ENCODE assay signal across 8 cellular contexts in genomic region chr13:25286969-25287961, GRCh38. TPM values are rescaled to one million over a fixed set of nuclear protein-coding genes. Genes with fewer than 3 reads are reported as not detected.
DNase-seq lines count a peak whose midpoint lies in the region; ATAC-seq, FAIRE-seq and TF ChIP-seq lines count a peak whose summit lies in the region.

MTMR6 (minus strand) TSS chr13:25287488; CDS start chr13:25287247, 241 bp downstream.

- peak; percentile 99 for TF ChIP-seq CTCF in DND-41 (IDR thresholded peaks at IDR 0.05; ENCODE audit: borderline replicate concordance, extremely low read depth, low read length, poor library complexity, severe bottlenecking)
- peak; percentile 90 for TF ChIP-seq CTCF in KMS-11 (conservative IDR thresholded peaks at IDR 0.05; ENCODE audit: low read depth, low read length)
- peak; percentile 99 to 100 (median 100) for TF ChIP-seq CTCF in esophagus squamous epithelium (IDR thresholded peaks at IDR 0.05)

- peak within 1 kb of the TSS; percentile 82 for H3K27ac ChIP-seq in DND-41 (ENCODE audit: low read length)
- peak within 1 kb of the TSS; percentile 94 for H3K27ac ChIP-seq in KMS-11
- peak within 1 kb of the TSS; percentile 90 to 93 (median 92) for H3K27ac ChIP-seq in esophagus squamous epithelium

- H3K4me1 ChIP-seq in DND-41 (ENCODE audit: insufficient read depth, low read length) (peaks cover 45% of the 10 kb centered on the region), KMS-11 (ENCODE audit: low read depth, poor library complexity, severe bottlenecking) (peaks cover 48% of the 10 kb centered on the region), esophagus squamous epithelium (peaks cover 0 to 36% (median 14%) of the 10 kb centered on the region in 3 donors)

- intact Hi-C loops in esophagus squamous epithelium (cut with DNase I): no loop called here

- peak within 1 kb of the TSS; percentile 65 to 78 for H3K4me3 ChIP-seq in DND-41 (ENCODE audit: low read depth in 1 of 2, low read length in 2 of 2)
- no peak within 1 kb of the TSS for H3K4me3 ChIP-seq in KMS-11 (IDR thresholded peaks at IDR 0.05; ENCODE audit: insufficient read depth, low read depth, low read length)
- H3K4me3 ChIP-seq in esophagus squamous epithelium: peak within 1 kb of the TSS; percentile 80 to 87 (median 86)

- peaks cover 14 to 25% (median 20%) of the 10 kb centered on the region in 3 donors for H3K27me3 Mint-ChIP-seq in naive B cell
- H3K27me3 Mint-ChIP-seq in stimulated activated naive B cell treated with anti-CD40 and anti-IgM and Interleukin-4, amounts not matched to agents 10 μg/mL and 1 μg/mL and 100 μg/mL, for 72 hours: peaks cover 3 to 18% of the 10 kb centered on the region in 2 donors

- no peaks in the 10 kb centered on the region for H3K36me3 Mint-ChIP-seq in naive B cell
- H3K36me3 Mint-ChIP-seq in stimulated activated naive B cell treated with anti-CD40 and anti-IgM and Interleukin-4, amounts not matched to agents 10 μg/mL and 1 μg/mL and 100 μg/mL, for 72 hours: peaks cover 3 to 14% of the 10 kb centered on the region in 2 donors

- H3K79me2 ChIP-seq in DND-41 (ENCODE audit: insufficient read depth, low read length) (peaks cover 49% of the 10 kb centered on the region), KMS-11 (ENCODE audit: insufficient read depth, low read depth) (peaks cover 26% of the 10 kb centered on the region)

- peaks cover 7% of the 10 kb centered on the region; the same call in 1 of the 2 replicates for H4K20me1 ChIP-seq in DND-41 (ENCODE audit: insufficient read depth, low read length)
- no peaks in the 10 kb centered on the region for H4K20me1 ChIP-seq in KMS-11 (ENCODE audit: insufficient read depth)

- FAIRE-seq in RCC 7860 (lab: Jason Lieb, UNC): no peak

- peak within 1 kb of the TSS; percentile 99 to 100 (median 100) for H3K27ac Mint-ChIP-seq in naive B cell
- H3K27ac Mint-ChIP-seq in stimulated activated naive B cell treated with anti-CD40 and anti-IgM and Interleukin-4, amounts not matched to agents 10 μg/mL and 1 μg/mL and 100 μg/mL, for 72 hours: peak within 1 kb of the TSS; percentile 99

- no peaks in the 10 kb centered on the region for H3K9me3 ChIP-seq in DND-41 (ENCODE audit: insufficient read depth, low read length, severe bottlenecking)
- H3K9me3 ChIP-seq in esophagus squamous epithelium: no peaks in the 10 kb centered on the region

- H3K4me3 Mint-ChIP-seq in naive B cell: peak within 1 kb of the TSS; percentile 86 to 96 (median 92)
- H3K4me3 Mint-ChIP-seq in stimulated activated naive B cell treated with anti-CD40 and anti-IgM and Interleukin-4, amounts not matched to agents 10 μg/mL and 1 μg/mL and 100 μg/mL, for 72 hours: peak within 1 kb of the TSS; percentile 83 to 84

- H3K4me2 ChIP-seq in DND-41 (ENCODE audit: insufficient read depth, low read length) (peak within 1 kb of the TSS; percentile 76), KMS-11 (peak within 1 kb of the TSS; percentile 83)

- ATAC-seq in DND-41 (ENCODE audit: insufficient read depth, low read depth) (peak; percentile 92), GM21723 (IDR thresholded peaks at IDR 0.05; ENCODE audit: unreplicated experiment) (peak; percentile 96), naive B cell (ENCODE audit: low read depth in 2 of 2) (peak; percentile 86 to 87)
- peak; percentile 96 to 99 for ATAC-seq in stimulated activated naive B cell treated with anti-CD40 and anti-IgM and Interleukin-4, amounts not matched to agents 10 μg/mL and 1 μg/mL and 100 μg/mL, for 72 hours (replicated peaks)

- H3K9me3 Mint-ChIP-seq in naive B cell: no peaks in the 10 kb centered on the region
- no peaks in the 10 kb centered on the region for H3K9me3 Mint-ChIP-seq in stimulated activated naive B cell treated with anti-CD40 and anti-IgM and Interleukin-4, amounts not matched to agents 10 μg/mL and 1 μg/mL and 100 μg/mL, for 72 hours

- H2AFZ ChIP-seq in DND-41 (ENCODE audit: low read depth, low read length) (peak within 1 kb of the TSS; percentile 92), KMS-11 (ENCODE audit: low read depth) (peak within 1 kb of the TSS; percentile 50)

- H3K9ac ChIP-seq in DND-41 (ENCODE audit: low read depth, low read length) (peak within 1 kb of the TSS; percentile 75), KMS-11 (peak within 1 kb of the TSS; percentile 90)

- peak in 2 of 4 donors; percentile 71 to 76 for TF ChIP-seq POLR2A in esophagus squamous epithelium (IDR thresholded peaks at IDR 0.05)

- 2 to 5% methylated on average over 7 to 12 of the region's 65 CpGs for WGBS in esophagus squamous epithelium, 2 donors

- no peaks in the 10 kb centered on the region; the same call in 1 of the 2 replicates for H3K36me3 ChIP-seq in DND-41 (ENCODE audit: insufficient read depth, low read length)
- H3K36me3 ChIP-seq in KMS-11 (ENCODE audit: insufficient read depth): no peaks in the 10 kb centered on the region
- no peaks in the 10 kb centered on the region for H3K36me3 ChIP-seq in esophagus squamous epithelium

- peaks cover 19 to 30% (median 21%) of the 10 kb centered on the region in 3 donors for H3K4me1 Mint-ChIP-seq in naive B cell
- peaks cover 12 to 28% of the 10 kb centered on the region in 2 donors for H3K4me1 Mint-ChIP-seq in stimulated activated naive B cell treated with anti-CD40 and anti-IgM and Interleukin-4, amounts not matched to agents 10 μg/mL and 1 μg/mL and 100 μg/mL, for 72 hours

- DNase-seq in DND-41 (peak; percentile 94), RCC 7860 (ENCODE audit: low spot score) (peak; percentile 67), activated T-helper 1 cell treated with Interleukin-2 at 50 U/mL for 16 hours (ENCODE audit: low read depth) (peak; percentile 90), esophagus squamous epithelium (lab: John Stamatoyannopoulos, UW) (peak; percentile 73), naive B cell (peak; percentile 100)
- peak; percentile 98 for DNase-seq in stimulated activated naive B cell treated with anti-CD40 and anti-IgM and Interleukin-4, amounts not matched to agents 10 μg/mL and 1 μg/mL and 100 μg/mL, for 72 hours

- H3K27me3 ChIP-seq in DND-41 (ENCODE audit: insufficient read depth, low read length, poor library complexity) (no peaks in the 10 kb centered on the region), KMS-11 (ENCODE audit: insufficient read depth, low read depth) (no peaks in the 10 kb centered on the region), esophagus squamous epithelium (peaks cover 0 to 16% (median 0%) of the 10 kb centered on the region in 4 donors)

RNA-seq across cellular contexts. Expression of gene MTMR6, which starts in this region (rescaled TPM):
- total RNA-seq in esophagus squamous epithelium: 10 to 100 TPM in 3 of 4 donors, 1 to 10 TPM in 1; 6.5 to 14.9 (median 13.2) TPM
- 10 to 100 TPM in 1 of 6 donors, 1 to 10 TPM in 5; 7.1 to 10.7 (median 8.5) TPM for polyA plus RNA-seq in naive B cell (ENCODE audit: low read depth in 6 of 6)
